8 cellular contexts compared by ENCODE assay signal in the genomic region with DNA sequence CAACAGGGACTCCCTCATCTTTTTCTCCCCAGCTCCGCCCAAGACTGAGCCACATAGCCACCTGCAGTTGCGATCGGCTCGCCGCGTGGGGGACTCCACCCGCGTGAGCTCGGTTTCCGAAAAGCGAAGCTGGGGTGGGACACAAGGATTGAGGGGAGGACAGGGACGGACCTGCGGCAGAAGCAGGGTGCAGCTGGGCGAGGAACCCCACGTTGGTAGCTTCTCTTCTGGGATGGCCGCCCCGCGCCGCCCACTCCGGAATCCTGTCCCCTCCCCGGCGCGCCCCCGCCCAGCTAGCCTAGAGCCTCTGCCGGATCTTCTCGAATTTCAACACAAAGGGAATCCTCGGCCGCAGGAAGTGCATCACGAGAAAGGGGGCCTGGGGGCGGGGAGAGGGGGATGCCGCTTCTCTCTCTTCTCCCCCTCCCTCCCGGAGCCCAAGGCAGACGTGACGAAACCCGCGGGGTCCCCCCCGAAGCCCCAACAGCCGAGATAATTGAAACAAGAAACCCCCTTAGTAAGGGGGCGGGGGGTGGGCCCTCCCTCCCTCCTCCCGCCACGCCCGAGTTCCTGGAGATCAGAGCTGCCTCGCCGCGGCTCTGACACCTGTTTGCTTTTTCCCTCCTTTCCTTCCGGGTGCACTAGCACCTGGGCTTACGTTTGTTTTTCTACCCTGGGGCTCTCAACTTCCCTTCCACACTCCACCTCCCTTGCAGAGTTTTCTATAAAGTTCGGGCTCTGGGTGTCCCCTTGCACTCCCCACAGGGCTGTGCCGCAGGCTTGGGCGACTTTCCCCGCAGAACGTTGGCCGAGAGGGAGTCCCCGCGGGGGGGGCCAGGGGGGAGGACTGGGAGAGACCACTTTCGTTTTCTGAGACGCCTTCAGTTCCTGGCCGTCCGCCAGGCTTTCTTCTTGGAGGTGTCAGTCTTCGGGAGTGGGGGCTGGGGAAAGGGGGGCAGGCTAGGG. TPM values are rescaled to one million over a fixed set of nuclear protein-coding genes. Genes with fewer than 3 reads are reported as not detected.
DNase-seq lines count a peak whose midpoint lies in the region; ATAC-seq lines count a peak whose summit lies in the region.

No MANE protein-coding gene starts in this region.

- H3K4me3 ChIP-seq in ACC112 (ENCODE audit: low read depth, low read length): peak overlapping the region; percentile 76

- peak; percentile 88 for DNase-seq in NCI-H2227 (lab: John Stamatoyannopoulos, UW; ENCODE audit: unreplicated experiment)
- peak; percentile 79 for DNase-seq in activated CD4-positive, alpha-beta T cell treated with anti-CD3 and anti-CD28 coated beads for 36 hours
- peak; percentile 73 for DNase-seq in stimulated activated CD4-positive, alpha-beta T cell treated with anti-CD3 and anti-CD28 coated beads, Interleukin-15, amount 100 ng/mL, for 24 hours

- peaks cover 15% of the 10 kb centered on the region for H3K4me1 Mint-ChIP-seq in activated CD4-positive, alpha-beta T cell treated with anti-CD3 and anti-CD28 coated beads for 36 hours

- POLR2A ChIA-PET in activated CD4-positive, alpha-beta T cell treated with anti-CD3 and anti-CD28 coated beads for 36 hours (lab: Charles Lee): interaction anchor here (0.6 kb wide), 1 partner anchor 1051 kb away, joined by 4 read pairs; no protein-coding TSS in a partner anchor

- peaks cover 38% of the 10 kb centered on the region for H3K27me3 Mint-ChIP-seq in activated CD4-positive, alpha-beta T cell treated with anti-CD3 and anti-CD28 coated beads for 36 hours

- intact Hi-C loops in activated CD4-positive, alpha-beta T cell treated with anti-CD3 and anti-CD28 coated beads for 36 hours (cut with DNase I, micrococcal nuclease): loop anchor here in 1 of 2 experiments (1.0 kb wide), 1 partner anchor 1039 kb away; the partner anchor contains the start of gene SGO1

- H3K36me3 ChIP-seq in ACC112 (ENCODE audit: insufficient read depth, low read length): no peaks in the 10 kb centered on the region

- CTCF ChIA-PET in activated CD4-positive, alpha-beta T cell treated with anti-CD3 and anti-CD28 coated beads for 36 hours (lab: Charles Lee): interaction anchor here (0.6 to 2.2 kb wide), 9 partner anchors 9 to 82 kb away, joined by 3 to 4 read pairs (median 3); no protein-coding TSS in a partner anchor

- peak overlapping the region; percentile 67 for H2AFZ ChIP-seq in ACC112 (ENCODE audit: low read length, unreplicated experiment)

- H3K27me3 ChIP-seq in ACC112 (ENCODE audit: insufficient read depth, low read length) (peaks cover 45% of the 10 kb centered on the region), layer of hippocampus (ENCODE audit: control insufficient read depth, insufficient read depth, low read length) (no peaks in the 10 kb centered on the region)

- no peaks in the 10 kb centered on the region for H3K79me2 ChIP-seq in ACC112 (ENCODE audit: control insufficient read depth, insufficient read depth, low read length, unreplicated experiment)

- no peaks in the 10 kb centered on the region for H3K9me3 Mint-ChIP-seq in activated CD4-positive, alpha-beta T cell treated with anti-CD3 and anti-CD28 coated beads for 36 hours (ENCODE audit: low read depth)

- H3K27ac ChIP-seq in ACC112 (ENCODE audit: low read depth, low read length): no peak overlapping the region
- peak overlapping the region; percentile 84 for H3K27ac ChIP-seq in cingulate gyrus (ENCODE audit: low read depth, low read length)
- H3K27ac ChIP-seq in layer of hippocampus (ENCODE audit: low read depth, low read length): peak overlapping the region; percentile 92

- H3K27ac Mint-ChIP-seq in activated CD4-positive, alpha-beta T cell treated with anti-CD3 and anti-CD28 coated beads for 36 hours: peak overlapping the region; percentile 73

- no peaks in the 10 kb centered on the region for H3K36me3 Mint-ChIP-seq in activated CD4-positive, alpha-beta T cell treated with anti-CD3 and anti-CD28 coated beads for 36 hours (ENCODE audit: low read depth)

- no peaks in the 10 kb centered on the region for H3K4me1 ChIP-seq in ACC112 (ENCODE audit: control insufficient read depth, insufficient read depth, low read length, unreplicated experiment)

- H3K4me3 Mint-ChIP-seq in activated CD4-positive, alpha-beta T cell treated with anti-CD3 and anti-CD28 coated beads for 36 hours: peak overlapping the region; percentile 81

- peak; percentile 79 for ATAC-seq in GM18870 (IDR thresholded peaks at IDR 0.05; ENCODE audit: unreplicated experiment)
- peak; percentile 71 for ATAC-seq in HG03108 (IDR thresholded peaks at IDR 0.05; ENCODE audit: unreplicated experiment)
- ATAC-seq in activated CD4-positive, alpha-beta T cell treated with anti-CD3 and anti-CD28 coated beads for 36 hours: peak; percentile 81

RNA-seq across cellular contexts. Expression of gene KCNH8, which starts 1.3 kb away (rescaled TPM):
- under 1 TPM in 1 of 2 experiments, not detected in 1; 0.05 TPM for total RNA-seq in activated CD4-positive, alpha-beta T cell treated with anti-CD3 and anti-CD28 coated beads for 36 hours
